8 cellular contexts compared by ENCODE assay signal in the genomic region with DNA sequence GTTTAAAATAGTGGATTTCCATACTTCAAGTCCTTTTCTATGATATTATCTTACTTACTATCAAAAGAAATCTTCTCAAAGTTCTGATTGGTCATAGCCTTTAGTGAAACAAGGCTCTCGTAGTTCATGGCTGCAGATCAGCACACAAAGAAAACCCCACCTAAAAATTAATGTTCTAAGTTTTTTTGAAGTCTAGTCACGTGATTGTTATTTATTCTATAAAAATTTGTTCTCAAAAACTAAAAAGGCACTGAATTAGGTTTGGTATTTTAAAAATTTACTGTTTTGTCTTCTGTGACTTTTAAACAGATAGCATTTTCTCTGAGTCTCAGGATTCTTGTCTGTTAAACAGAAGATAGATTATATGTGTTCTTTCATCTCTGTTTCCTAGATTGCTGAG.
"Had no signal": no experiment of that assay in that cellular context is flagged by ENCODE, and none has a peak within 500 bp of the region (broad histone marks: within the 10 kb centered on the region; RNA-seq: fewer than 3 reads in every experiment).

No MANE protein-coding gene starts in this region.

- H3K9me3 ChIP-seq: HAP-1 had no signal

- H3K36me3 ChIP-seq: HAP-1 had no signal

- ATAC-seq: HCT116 had no signal

- H3K27ac ChIP-seq: GM23248 had no signal

- H3K9ac ChIP-seq: GM23248 had no signal

- FAIRE-seq: HTR-8/SVneo had no signal

- DNase-seq: GM23248, GOT3, H7, HFFc6, KG1 had no signal

- H2AFZ ChIP-seq: GM23248 had no signal

- H3K4me3 ChIP-seq: GM23248, HAP-1 had no signal
